8 cellular contexts compared by ENCODE assay signal in genomic region chr5:181259283-181259682, GRCh38. TPM values are rescaled to one million over a fixed set of nuclear protein-coding genes. Genes with fewer than 3 reads are reported as not detected.
DNase-seq lines count a peak whose midpoint lies in the region; ATAC-seq and TF ChIP-seq lines count a peak whose summit lies in the region.

No MANE protein-coding gene starts in this region.

- POLR2A ChIA-PET in AG04449 (lab: Yijun Ruan, JAX): interaction anchor here (1.7 kb wide), 1 partner anchor 24 kb away, joined by 6 read pairs; no protein-coding TSS in a partner anchor
- POLR2A ChIA-PET in naive thymus-derived CD4-positive, alpha-beta T cell (lab: Charles Lee): interaction anchor here (2.2 to 12.9 kb wide), 7 partner anchors 13 to 74 kb away, joined by 5 to 305 read pairs (median 35); partner anchors contain the start of genes RACK1, TRIM41 and TRIM7

- no peak for ATAC-seq in naive thymus-derived CD4-positive, alpha-beta T cell
- ATAC-seq in GM21576 (IDR thresholded peaks at IDR 0.05; ENCODE audit: unreplicated experiment) (no peak), HG03039 (IDR thresholded peaks at IDR 0.05; ENCODE audit: unreplicated experiment) (no peak)

- H3K4me1 Mint-ChIP-seq in naive thymus-derived CD4-positive, alpha-beta T cell: peaks cover 41 to 73% (median 69%) of the 10 kb centered on the region in 7 donors

- WGBS in HUES64: 65% methylated on average over 2 of the region's 2 CpGs

- peak overlapping the region; percentile 43; the same call in 1 of the 2 replicates for H3K9ac ChIP-seq in HUES64 (ENCODE audit: low read depth, low read length)

- DNase-seq in AG04449 (ENCODE audit: low read depth, low spot score): no peak
- DNase-seq in choroid plexus epithelial cell (ENCODE audit: low read depth): no peak
- peak in 1 of 9 donors; percentile 17 for DNase-seq in naive thymus-derived CD4-positive, alpha-beta T cell
- DNase-seq in LoVo (ENCODE audit: low spot score): no peak
- no peak for DNase-seq in epidermal melanocyte (ENCODE audit: insufficient read length, low spot score)

- peaks cover 36% of the 10 kb centered on the region for H3K36me3 ChIP-seq in HUES64 (ENCODE audit: insufficient read depth, low read length)
- H3K36me3 ChIP-seq in naive thymus-derived CD4-positive, alpha-beta T cell (ENCODE audit: control insufficient read depth in 2 of 3, insufficient read depth in 3 of 3, low read length in 3 of 3): peaks cover 0 to 30% (median 0%) of the 10 kb centered on the region in 3 experiments

- TF ChIP-seq CTCF in AG04449 (IDR thresholded peaks at IDR 0.05; ENCODE audit: insufficient read depth, low read length, missing control alignments) (no peak), choroid plexus epithelial cell (conservative IDR thresholded peaks at IDR 0.05; ENCODE audit: low read depth, low read length) (no peak)

- peak overlapping the region in 8 of 9 donors; percentile 95 to 99 (median 98) for H3K27ac Mint-ChIP-seq in naive thymus-derived CD4-positive, alpha-beta T cell

- H3K36me3 Mint-ChIP-seq in naive thymus-derived CD4-positive, alpha-beta T cell: peaks cover 0 to 41% (median 25%) of the 10 kb centered on the region in 5 donors

- peak overlapping the region; percentile 94 to 100 (median 98) for H3K4me3 Mint-ChIP-seq in naive thymus-derived CD4-positive, alpha-beta T cell

- CTCF ChIA-PET in AG04449 (lab: Yijun Ruan, JAX): no interaction called here
- CTCF ChIA-PET in naive thymus-derived CD4-positive, alpha-beta T cell (lab: Charles Lee): interaction anchor here (2.7 kb wide), 1 partner anchor 8 kb away, joined by 11 read pairs; no protein-coding TSS in a partner anchor

- peak overlapping the region; percentile 97 for H3K4me3 ChIP-seq in AG04449 (ENCODE audit: low read depth, low read length)
- peak overlapping the region; percentile 97 for H3K4me3 ChIP-seq in HUES64 (ENCODE audit: low read length)
- H3K4me3 ChIP-seq in choroid plexus epithelial cell (ENCODE audit: low read depth, low read length): peak overlapping the region; percentile 92
- peak overlapping the region; percentile 93 for H3K4me3 ChIP-seq in naive thymus-derived CD4-positive, alpha-beta T cell (ENCODE audit: low read length)

- H3K27me3 ChIP-seq in HUES64 (ENCODE audit: insufficient read depth, low read length): no peaks in the 10 kb centered on the region
- H3K27me3 ChIP-seq in naive thymus-derived CD4-positive, alpha-beta T cell (ENCODE audit: control insufficient read depth in 2 of 2, insufficient read depth in 2 of 2, low read length in 2 of 2): no peaks in the 10 kb centered on the region

- H3K4me1 ChIP-seq in HUES64 (ENCODE audit: insufficient read depth, low read length): peaks cover 10% of the 10 kb centered on the region
- H3K4me1 ChIP-seq in naive thymus-derived CD4-positive, alpha-beta T cell (ENCODE audit: control insufficient read depth in 2 of 2, insufficient read depth in 2 of 2, low read length in 2 of 2): peaks cover 31 to 39% of the 10 kb centered on the region in 2 donors

- no peak overlapping the region for H3K27ac ChIP-seq in HUES64 (ENCODE audit: low read depth, low read length)
- H3K27ac ChIP-seq in naive thymus-derived CD4-positive, alpha-beta T cell (ENCODE audit: low read depth, low read length): peak overlapping the region; percentile 97

- H3K9me3 ChIP-seq in HUES64 (ENCODE audit: insufficient read depth, low read depth, low read length): no peaks in the 10 kb centered on the region
- H3K9me3 ChIP-seq in naive thymus-derived CD4-positive, alpha-beta T cell (ENCODE audit: control insufficient read depth in 2 of 3, low read length in 3 of 3): no peaks in the 10 kb centered on the region

- H3K9me3 Mint-ChIP-seq in naive thymus-derived CD4-positive, alpha-beta T cell: no peaks in the 10 kb centered on the region

- intact Hi-C loops in naive thymus-derived CD4-positive, alpha-beta T cell (cut with micrococcal nuclease): no loop called here

- H3K27me3 Mint-ChIP-seq in naive thymus-derived CD4-positive, alpha-beta T cell: no peaks in the 10 kb centered on the region

RNA-seq across cellular contexts. Expression of gene TRIM52, which starts 1.7 kb away (rescaled TPM):
- 2.7 TPM for polyA plus RNA-seq in HUES64 (2013, experiment 1 of 2)
- 3.6 TPM for polyA plus RNA-seq in HUES64 (2013, experiment 2 of 2)
- 10 to 100 TPM; 31.4 to 71.6 (median 35.7) TPM for total RNA-seq in naive thymus-derived CD4-positive, alpha-beta T cell
- polyA plus RNA-seq in naive thymus-derived CD4-positive, alpha-beta T cell: 10 to 100 TPM; 39.2 to 50.5 TPM

RNA-seq across cellular contexts. Expression of gene RACK1, which starts 15.6 kb away (rescaled TPM):
- polyA plus RNA-seq in HUES64 (2013, experiment 1 of 2): 2,091 TPM
- 2,124 TPM for polyA plus RNA-seq in HUES64 (2013, experiment 2 of 2)
- 1,000 to 10,000 TPM; 1,703 to 2,739 (median 2,322) TPM for total RNA-seq in naive thymus-derived CD4-positive, alpha-beta T cell
- polyA plus RNA-seq in naive thymus-derived CD4-positive, alpha-beta T cell: 1,000 to 10,000 TPM; 2,748 to 2,829 TPM

RNA-seq across cellular contexts. Expression of gene TRIM41, which starts 36.2 kb away (rescaled TPM):
- polyA plus RNA-seq in HUES64 (2013, experiment 1 of 2): 13.2 TPM
- 12.2 TPM for polyA plus RNA-seq in HUES64 (2013, experiment 2 of 2)
- 10 to 100 TPM; 27.3 to 36.5 (median 32.6) TPM for total RNA-seq in naive thymus-derived CD4-positive, alpha-beta T cell
- polyA plus RNA-seq in naive thymus-derived CD4-positive, alpha-beta T cell: 1 to 10 TPM in 1 of 2 donors, under 1 TPM in 1; 0.72 to 1.1 TPM

RNA-seq across cellular contexts. Expression of gene TRIM7, which starts 54.3 kb away (rescaled TPM):
- not detected for polyA plus RNA-seq in HUES64 (2013, experiment 1 of 2)
- polyA plus RNA-seq in HUES64 (2013, experiment 2 of 2): 0.25 TPM
- 1 to 10 TPM; 1.1 to 6.1 (median 3.6) TPM for total RNA-seq in naive thymus-derived CD4-positive, alpha-beta T cell
- under 1 TPM in 1 of 2 donors, not detected in 1; 0.28 TPM for polyA plus RNA-seq in naive thymus-derived CD4-positive, alpha-beta T cell
